In genomic region chr4:103415801-103416200, GRCh38 we compare ENCODE assay signal across 17 cellular contexts.
"Had no signal": no experiment of that assay in that cellular context is flagged by ENCODE, and none has a peak within 500 bp of the region (broad histone marks: within the 10 kb centered on the region; RNA-seq: fewer than 3 reads in every experiment).

No MANE protein-coding gene starts in this region.

- H3K9me3 Mint-ChIP-seq: brain; T-helper 1 cell treated with Interleukin-12 subunit alpha and Interleukin-12 subunit beta and Interleukin-4 antibody, amounts not matched to agents 30 μg/mL and 1 μg/mL, for 36 hours had no signal

- H3K36me3 ChIP-seq: prostate gland had no signal

- H3K36me3 Mint-ChIP-seq: activated naive CD4-positive, alpha-beta T cell treated with anti-CD3 and anti-CD28 coated beads, Interleukin-2, amount 50 U/mL, for 24 hours; brain; naive B cell had no signal

- H3K27ac Mint-ChIP-seq: activated naive CD4-positive, alpha-beta T cell treated with anti-CD3 and anti-CD28 coated beads, Interleukin-2, amount 50 U/mL, for 24 hours; brain; T-helper 1 cell treated with Interleukin-12 subunit alpha and Interleukin-12 subunit beta and Interleukin-4 antibody, amounts not matched to agents 30 μg/mL and 1 μg/mL, for 36 hours had no signal

- H3K4me3 ChIP-seq: lung, prostate gland, testis had no signal

- H3K4me1 Mint-ChIP-seq: activated naive CD4-positive, alpha-beta T cell treated with anti-CD3 and anti-CD28 coated beads, Interleukin-2, amount 50 U/mL, for 24 hours; central memory CD8-positive, alpha-beta T cell; naive B cell had no signal

- H3K4me1 ChIP-seq: prostate gland, testis had no signal

- H3K9me3 ChIP-seq: prostate gland, testis had no signal

- H3K4me3 Mint-ChIP-seq: activated naive CD4-positive, alpha-beta T cell treated with anti-CD3 and anti-CD28 coated beads, Interleukin-2, amount 50 U/mL, for 24 hours; brain; central memory CD8-positive, alpha-beta T cell; naive B cell; T-helper 1 cell treated with Interleukin-12 subunit alpha and Interleukin-12 subunit beta and Interleukin-4 antibody, amounts not matched to agents 30 μg/mL and 1 μg/mL, for 36 hours had no signal

- DNase-seq: activated CD4-positive, CD25-positive, alpha-beta regulatory T cell; activated T-cell treated with anti-CD3 and anti-CD28 coated beads, Interleukin-2, amount 50 U/mL, for 1 hour; amniotic stem cell; effector memory CD4-positive, alpha-beta T cell; hippocampal formation; naive B cell; occipital lobe; stimulated activated CD4-positive, alpha-beta T cell treated with anti-CD3 and anti-CD28 coated beads, Interleukin-12 subunit alpha, Interleukin-12 subunit beta, amount 100 ng/mL, for 4 hours; stimulated activated naive CD4-positive, alpha-beta T cell treated with Interleukin-2 at 50 U/mL for 16 hours; testis had no signal

- ATAC-seq: sciatic nerve had no signal

- H3K27ac ChIP-seq: prostate gland, testis had no signal

- H3K27me3 Mint-ChIP-seq: brain; central memory CD8-positive, alpha-beta T cell; naive B cell had no signal

- H3K27me3 ChIP-seq: testis had no signal
